ENCODE assay signal across 29 cellular contexts in genomic region chr13:90089051-90089450, GRCh38.
"Had no signal": no experiment of that assay in that cellular context is flagged by ENCODE, and none has a peak within 500 bp of the region (broad histone marks: within the 10 kb centered on the region; RNA-seq: fewer than 3 reads in every experiment).

No MANE protein-coding gene starts in this region.

- DNase-seq: activated CD4-positive, alpha-beta memory T cell treated with anti-CD3 and anti-CD28 coated beads, Interleukin-2, amount 10 ng/mL, durations not matched to agents 7 days and 5 days; activated CD4-positive, alpha-beta T cell treated with anti-CD3 and anti-CD28 coated beads for 1 hour; activated CD4-positive, alpha-beta T cell treated with anti-CD3 and anti-CD28 coated beads for 4 hours; activated CD4-positive, alpha-beta T cell treated with anti-CD3 and anti-CD28 coated beads, Interleukin-2, amount 10 ng/mL, durations not matched to agents 7 days and 5 days; activated CD4-positive, alpha-beta T cell treated with anti-CD3 and anti-CD28 coated beads, Interleukin-2, amount 50 U/mL, for 4 hours; activated CD8-positive, alpha-beta memory T cell treated with anti-CD3 and anti-CD28 coated beads, Interleukin-2, amount 50 U/mL, for 48 hours; activated gamma-delta T cell treated with Interleukin-2 at 50 U/mL for 16 hours; activated naive CD4-positive, alpha-beta T cell treated with anti-CD3 and anti-CD28 coated beads, Interleukin-2, amount 50 U/mL, for 16 hours; activated naive CD4-positive, alpha-beta T cell treated with Interleukin-2 at 50 U/mL for 16 hours; activated naive CD8-positive, alpha-beta T cell treated with anti-CD3 and anti-CD28 coated beads for 36 hours; activated naive CD8-positive, alpha-beta T cell treated with anti-CD3 and anti-CD28 coated beads, Interleukin-2, amount 50 U/mL, for 24 hours; activated T-cell treated with anti-CD3 and anti-CD28 coated beads for 4 hours; activated T-cell treated with anti-CD3 and anti-CD28 coated beads, Interleukin-2, amount 50 U/mL, for 24 hours; activated T-cell treated with anti-CD3 and anti-CD28 coated beads, Interleukin-2, amount 50 U/mL, for 72 hours; adrenal gland; amygdala; brain microvascular endothelial cell; dorsolateral prefrontal cortex; effector memory CD4-positive, alpha-beta T cell; endodermal cell; foreskin fibroblast; gastrocnemius medialis; heart right ventricle; T-helper 2 cell had no signal

- FAIRE-seq: bronchial epithelial cell had no signal

- H3K9me3 ChIP-seq: adrenal gland, ascending aorta, gastrocnemius medialis, heart right ventricle had no signal

- H3K4me3 ChIP-seq: adrenal gland, ascending aorta, coronary artery, dorsolateral prefrontal cortex, gastrocnemius medialis, heart right ventricle had no signal

- ATAC-seq: activated naive CD8-positive, alpha-beta T cell treated with anti-CD3 and anti-CD28 coated beads, Interleukin-2, amount 50 U/mL, for 24 hours; activated T-cell treated with anti-CD3 and anti-CD28 coated beads, Interleukin-2, amount 50 U/mL, for 72 hours; esophagus mucosa; gastrocnemius medialis; heart right ventricle had no signal

- H3K27me3 ChIP-seq: adrenal gland, ascending aorta, brain microvascular endothelial cell, dorsolateral prefrontal cortex, gastrocnemius medialis, heart right ventricle had no signal

- H3K4me1 ChIP-seq: adrenal gland, ascending aorta, gastrocnemius medialis, heart right ventricle had no signal

- H3K36me3 ChIP-seq: adrenal gland, ascending aorta, brain microvascular endothelial cell, gastrocnemius medialis, heart right ventricle had no signal

- H3K27ac ChIP-seq: adrenal gland, ascending aorta, brain microvascular endothelial cell, coronary artery, dorsolateral prefrontal cortex, gastrocnemius medialis, heart right ventricle, VCaP had no signal
